In genomic region chr11:8586184-8586583, GRCh38 we compare ENCODE assay signal across 19 cellular contexts.
"Had no signal": no experiment of that assay in that cellular context is flagged by ENCODE, and none has a peak within 500 bp of the region (broad histone marks: within the 10 kb centered on the region; RNA-seq: fewer than 3 reads in every experiment).

No MANE protein-coding gene starts in this region.

- DNase-seq: cortex of kidney; effector memory CD8-positive, alpha-beta T cell; erythroblast; left ventricle myocardium superior; lower lobe of right lung; natural killer cell; occipital lobe; ovary; posterior cingulate gyrus; psoas muscle; right cardiac atrium; sigmoid colon; stimulated activated CD4-positive, alpha-beta T cell treated with anti-CD3 and anti-CD28 coated beads, Interleukin-15, amount 100 ng/mL, for 24 hours; stimulated activated CD4-positive, alpha-beta T cell treated with anti-CD3 and anti-CD28 coated beads, Interleukin-2, amount 100 ng/mL, for 48 hours; stimulated activated naive CD4-positive, alpha-beta T cell; stimulated activated naive CD8-positive, alpha-beta T cell treated with anti-CD3 and anti-CD28 coated beads, Interleukin-15, amount 100 ng/mL, for 72 hours; trophoblast cell had no signal

- H3K4me3 ChIP-seq: lower lobe of right lung, ovary, psoas muscle, sigmoid colon, suprapubic skin, vagina had no signal

- H3K4me1 ChIP-seq: lower lobe of right lung, psoas muscle, sigmoid colon, suprapubic skin, vagina had no signal

- H3K27ac ChIP-seq: lower lobe of right lung, ovary, psoas muscle, sigmoid colon, suprapubic skin, vagina had no signal

- ATAC-seq: effector memory CD8-positive, alpha-beta T cell; left ventricle myocardium superior; lower lobe of right lung; natural killer cell; psoas muscle; right cardiac atrium; stimulated activated naive CD8-positive, alpha-beta T cell treated with anti-CD3 and anti-CD28 coated beads, Interleukin-15, amount 100 ng/mL, for 72 hours had no signal

- H3K36me3 ChIP-seq: lower lobe of right lung, ovary, sigmoid colon, suprapubic skin, vagina had no signal

- H3K27me3 ChIP-seq: ovary, sigmoid colon, vagina had no signal

- H3K9me3 ChIP-seq: lower lobe of right lung, ovary, psoas muscle, sigmoid colon, suprapubic skin, vagina had no signal
